Comparison of ENCODE assay signal across 18 cellular contexts in genomic region chr1:242189591-242189990, GRCh38.
DNase-seq lines count a peak whose midpoint lies in the region; ATAC-seq and TF ChIP-seq lines count a peak whose summit lies in the region.
"Had no signal": no experiment of that assay in that cellular context is flagged by ENCODE, and none has a peak within 500 bp of the region (broad histone marks: within the 10 kb centered on the region; RNA-seq: fewer than 3 reads in every experiment).

No MANE protein-coding gene starts in this region.

- no peaks in the 10 kb centered on the region for H3K9me3 ChIP-seq in MG63

- no peak for ATAC-seq in HG03565 (IDR thresholded peaks at IDR 0.05; ENCODE audit: unreplicated experiment)
- ATAC-seq: GM12878, right cardiac atrium had no signal

- H3K4me3 Mint-ChIP-seq in osteocyte (ENCODE audit: unreplicated experiment), result no peak overlapping the region

- no peaks in the 10 kb centered on the region for H3K36me3 ChIP-seq in MG63

- peak; percentile 28 for DNase-seq in MG63
- DNase-seq in cerebellar cortex (ENCODE audit: low spot score), result peak; percentile 90
- DNase-seq in osteocyte (ENCODE audit: extremely low spot score, unreplicated experiment), result peak; percentile 59
- DNase-seq in NCI-H345 treated with DMSO at 0.1 percent for 48 hours (lab: John Stamatoyannopoulos, UW; ENCODE audit: unreplicated experiment), result no peak
- no peak for DNase-seq in islet precursor cell
- DNase-seq: activated CD4-positive, alpha-beta T cell treated with anti-CD3 and anti-CD28 coated beads for 48 hours; activated effector memory CD4-positive, alpha-beta T cell treated with Interleukin-2 at 50 U/mL for 16 hours; dermis blood vessel endothelial cell; foreskin melanocyte; hippocampal formation; KG1; kidney; NCI-H1048; NCI-H2081 treated with DMSO at 0.1 percent for 48 hours; right cardiac atrium had no signal

- TF ChIP-seq CTCF in GM12873 (IDR thresholded peaks at IDR 0.05; ENCODE audit: insufficient read depth, low read depth, low read length, missing control alignments), result peak; percentile 15
- TF ChIP-seq CTCF in osteocyte (IDR thresholded peaks at IDR 0.05), result no peak

- no peaks in the 10 kb centered on the region for H3K27me3 ChIP-seq in MG63

- H3K27ac Mint-ChIP-seq in osteocyte (ENCODE audit: unreplicated experiment), result no peak overlapping the region

- H3K4me1 Mint-ChIP-seq in osteocyte (ENCODE audit: unreplicated experiment), result no peaks in the 10 kb centered on the region

- no peak overlapping the region for H3K4me3 ChIP-seq in MG63
- H3K4me3 ChIP-seq: GM12878 had no signal

- peaks cover 3% of the 10 kb centered on the region for H3K9me3 Mint-ChIP-seq in osteocyte (ENCODE audit: unreplicated experiment)

- no peaks in the 10 kb centered on the region for H3K36me3 Mint-ChIP-seq in osteocyte (ENCODE audit: unreplicated experiment)

- H3K27me3 Mint-ChIP-seq in osteocyte (ENCODE audit: unreplicated experiment), result no peaks in the 10 kb centered on the region

Comparison
In these comparisons a context has a peak if more than half of its experiments do, and no peak if none do; other contexts are left out.
1. DNase-seq: peak in MG63 (single experiment), cerebellar cortex (single experiment) and osteocyte (single experiment); none in NCI-H345 treated with DMSO at 0.1 percent for 48 hours (single experiment) and islet precursor cell (single experiment).